In genomic region chr7:77680266-77680665, GRCh38 we compare ENCODE assay signal across 23 cellular contexts. TPM values are rescaled to one million over a fixed set of nuclear protein-coding genes. Genes with fewer than 3 reads are reported as not detected.
DNase-seq lines count a peak whose midpoint lies in the region; ATAC-seq and TF ChIP-seq lines count a peak whose summit lies in the region.
"Had no signal": no experiment of that assay in that cellular context is flagged by ENCODE, and none has a peak within 500 bp of the region (broad histone marks: within the 10 kb centered on the region; RNA-seq: fewer than 3 reads in every experiment).

No MANE protein-coding gene starts in this region.

- H3K27ac ChIP-seq in C4-2B (peak overlapping the region; percentile 74), PC-9 (no peak overlapping the region), SJCRH30 (no peak overlapping the region)
- H3K27ac ChIP-seq: BLaER1 treated with 17β-estradiol and CSF1 and Interleukin-3, amounts not matched to agents 10 nM and 100 nM; HL-60; RWPE1 had no signal

- intact Hi-C loops in PC-9 (cut with micrococcal nuclease; ENCODE audit: unreplicated experiment): no loop called here
- intact Hi-C loops in activated CD4-positive, alpha-beta memory T cell treated with anti-CD3 and anti-CD28 coated beads for 36 hours (cut with micrococcal nuclease): no loop called here

- BruUV-seq in PC-9 (replicated peaks; lab: Mats Ljungman, UMichigan): no TSS peak

- H3K9me3 Mint-ChIP-seq in progenitor cell of endocrine pancreas (ENCODE audit: low read depth): no peaks in the 10 kb centered on the region
- H3K9me3 Mint-ChIP-seq in activated CD4-positive, alpha-beta memory T cell treated with anti-CD3 and anti-CD28 coated beads for 36 hours: no peaks in the 10 kb centered on the region
- H3K9me3 Mint-ChIP-seq: CD8-positive, alpha-beta T cell had no signal

- peaks cover 32% of the 10 kb centered on the region for H3F3A ChIP-seq in PC-9 (ENCODE audit: insufficient read depth, low read depth)

- H3K4me2 ChIP-seq in PC-9: peak overlapping the region; percentile 84
- H3K4me2 ChIP-seq: BLaER1 treated with 17β-estradiol and CSF1 and Interleukin-3, amounts not matched to agents 10 nM and 100 nM had no signal

- no peak overlapping the region for H3K4me3 Mint-ChIP-seq in progenitor cell of endocrine pancreas (ENCODE audit: low read depth)
- no peak overlapping the region for H3K4me3 Mint-ChIP-seq in activated CD4-positive, alpha-beta memory T cell treated with anti-CD3 and anti-CD28 coated beads for 36 hours
- H3K4me3 Mint-ChIP-seq: CD8-positive, alpha-beta T cell had no signal

- DNase-seq in HCEC 1CT (peak; percentile 47), PC-9 (no peak), progenitor cell of endocrine pancreas (ENCODE audit: low spot score, unreplicated experiment) (no peak), SJCRH30 (no peak), NCI-H1694 (lab: John Stamatoyannopoulos, UW) (no peak)
- DNase-seq in activated CD4-positive, alpha-beta memory T cell treated with anti-CD3 and anti-CD28 coated beads for 36 hours: no peak
- DNase-seq: AML-193; CD8-positive, alpha-beta T cell; DMS 273 treated with DMSO at 0.1 percent for 48 hours; DND-41; NCI-H1417 treated with DMSO at 0.1 percent for 48 hours; NCI-H187 treated with DMSO at 0.1 percent for 48 hours; NCI-H446; NCI-H524 treated with DMSO at 0.1 percent for 48 hours; SHP77 had no signal

- H3K9me3 ChIP-seq in PC-9 (ENCODE audit: insufficient read depth, low read depth) (no peaks in the 10 kb centered on the region), SJCRH30 (replicated peaks) (no peaks in the 10 kb centered on the region)
- H3K9me3 ChIP-seq: BLaER1 treated with 17β-estradiol and CSF1 and Interleukin-3, amounts not matched to agents 10 nM and 100 nM; Caco-2 had no signal

- H3K27me3 ChIP-seq in PC-9 (ENCODE audit: insufficient read depth, low read depth) (no peaks in the 10 kb centered on the region), SJCRH30 (no peaks in the 10 kb centered on the region)
- H3K27me3 ChIP-seq: BLaER1 treated with 17β-estradiol and CSF1 and Interleukin-3, amounts not matched to agents 10 nM and 100 nM had no signal

- peaks cover 10% of the 10 kb centered on the region for H3K4me1 Mint-ChIP-seq in progenitor cell of endocrine pancreas (ENCODE audit: low read depth)
- H3K4me1 Mint-ChIP-seq in activated CD4-positive, alpha-beta memory T cell treated with anti-CD3 and anti-CD28 coated beads for 36 hours (ENCODE audit: low read depth): peaks cover 2% of the 10 kb centered on the region

- no peak overlapping the region for H2AFZ ChIP-seq in PC-9

- no peaks in the 10 kb centered on the region for H3K27me3 Mint-ChIP-seq in progenitor cell of endocrine pancreas
- no peaks in the 10 kb centered on the region for H3K27me3 Mint-ChIP-seq in activated CD4-positive, alpha-beta memory T cell treated with anti-CD3 and anti-CD28 coated beads for 36 hours

- CTCF ChIA-PET in PC-9 (lab: Charles Lee): interaction anchor here (0.6 to 0.7 kb wide), 3 partner anchors 141 to 313 kb away, joined by 3 to 4 read pairs (median 3); no protein-coding TSS in a partner anchor
- CTCF ChIA-PET in activated CD4-positive, alpha-beta memory T cell treated with anti-CD3 and anti-CD28 coated beads for 36 hours (lab: Charles Lee): no interaction called here

- H3K4me1 ChIP-seq in PC-9 (replicated peaks; ENCODE audit: insufficient read depth) (peaks cover 35% of the 10 kb centered on the region), SJCRH30 (no peaks in the 10 kb centered on the region)

- POLR2A ChIA-PET in PC-9 (lab: Charles Lee; ENCODE audit: unreplicated experiment): no interaction called here
- POLR2A ChIA-PET in activated CD4-positive, alpha-beta memory T cell treated with anti-CD3 and anti-CD28 coated beads for 36 hours (lab: Charles Lee): no interaction called here

- no peaks in the 10 kb centered on the region for H3K9me2 ChIP-seq in PC-9 (ENCODE audit: insufficient read depth)

- ATAC-seq in GM19463 (IDR thresholded peaks at IDR 0.05; ENCODE audit: unreplicated experiment): no peak
- ATAC-seq: CD8-positive, alpha-beta T cell; GM12878; Panc1 had no signal

- H3K36me3 Mint-ChIP-seq in progenitor cell of endocrine pancreas (ENCODE audit: insufficient read depth): peaks cover 23% of the 10 kb centered on the region
- H3K36me3 Mint-ChIP-seq in activated CD4-positive, alpha-beta memory T cell treated with anti-CD3 and anti-CD28 coated beads for 36 hours: peaks cover 14% of the 10 kb centered on the region

- TF ChIP-seq CTCF in C4-2B (conservative IDR thresholded peaks at IDR 0.05) (no peak), PC-9 (conservative IDR thresholded peaks at IDR 0.05) (no peak), progenitor cell of endocrine pancreas (IDR thresholded peaks at IDR 0.05; ENCODE audit: unreplicated experiment) (no peak)

- no peak overlapping the region for H3K4me3 ChIP-seq in PC-9
- no peak overlapping the region for H3K4me3 ChIP-seq in SJCRH30
- H3K4me3 ChIP-seq: BLaER1 treated with 17β-estradiol and CSF1 and Interleukin-3, amounts not matched to agents 10 nM and 100 nM; GM12878 had no signal

- H4K20me1 ChIP-seq in PC-9 (ENCODE audit: insufficient read depth): no peaks in the 10 kb centered on the region

- no peaks in the 10 kb centered on the region for H3K79me2 ChIP-seq in PC-9 (ENCODE audit: low read depth)

- peak overlapping the region; percentile 7 for H3K27ac Mint-ChIP-seq in progenitor cell of endocrine pancreas
- H3K27ac Mint-ChIP-seq in activated CD4-positive, alpha-beta memory T cell treated with anti-CD3 and anti-CD28 coated beads for 36 hours: no peak overlapping the region
- H3K27ac Mint-ChIP-seq: CD8-positive, alpha-beta T cell had no signal

- H3K36me3 ChIP-seq in PC-9 (ENCODE audit: low read depth) (peaks cover 11% of the 10 kb centered on the region), SJCRH30 (peaks cover 25% of the 10 kb centered on the region)

RNA-seq across cellular contexts. Expression of gene RSBN1L, which starts 16.0 kb away (rescaled TPM):
- total RNA-seq in PC-9 (2021) (13.3 and 20.7 TPM in 2 replicates), progenitor cell of endocrine pancreas (23.4 and 24.5 TPM in 2 replicates)
- 10 to 100 TPM; 18.5 to 21.1 TPM for total RNA-seq in activated CD4-positive, alpha-beta memory T cell treated with anti-CD3 and anti-CD28 coated beads for 36 hours
- 35.6 and 47.3 TPM in 2 replicates for total RNA-seq in SJCRH30 (2014; rRNA removed; shearing (Covaris generic))
